In genomic region chr22:50302564-50302963, GRCh38 we compare ENCODE assay signal across 11 cellular contexts. TPM values are rescaled to one million over a fixed set of nuclear protein-coding genes. Genes with fewer than 3 reads are reported as not detected.
DNase-seq lines count a peak whose midpoint lies in the region; TF ChIP-seq lines count a peak whose summit lies in the region.
"Had no signal": no experiment of that assay in that cellular context is flagged by ENCODE, and none has a peak within 500 bp of the region (broad histone marks: within the 10 kb centered on the region; RNA-seq: fewer than 3 reads in every experiment).

No MANE protein-coding gene starts in this region.

- H3K9ac ChIP-seq in colonic mucosa (ENCODE audit: low read depth in 2 of 2, low read length in 2 of 2) (peak overlapping the region; percentile 65 to 96), mucosa of rectum (ENCODE audit: low read depth in 1 of 2, low read length in 2 of 2) (peak overlapping the region in 1 of 2 donors; percentile 60)

- peaks cover 86% of the 10 kb centered on the region for H3K79me2 ChIP-seq in PC-9 (ENCODE audit: low read depth)

- H2AFZ ChIP-seq in PC-9 = no peak overlapping the region

- H3K4me2 ChIP-seq in PC-9 = peak overlapping the region; percentile 98

- peaks cover 10% of the 10 kb centered on the region; the same call in 1 of the 2 replicates for H3K36me3 ChIP-seq in PC-9 (ENCODE audit: low read depth)
- H3K36me3 ChIP-seq in colonic mucosa = no peaks in the 10 kb centered on the region
- peaks cover 0 to 2% of the 10 kb centered on the region in 2 donors for H3K36me3 ChIP-seq in mucosa of rectum (ENCODE audit: control insufficient read depth in 2 of 2, insufficient read depth in 2 of 2, low read length in 2 of 2)
- H3K36me3 ChIP-seq in transverse colon = no peaks in the 10 kb centered on the region

- no peaks in the 10 kb centered on the region for H3K36me3 Mint-ChIP-seq in activated CD4-positive, alpha-beta T cell treated with anti-CD3 and anti-CD28 coated beads, Interleukin-2, amount 10 ng/mL, durations not matched to agents 7 days and 5 days (ENCODE audit: low read depth)

- H3K4me1 Mint-ChIP-seq in activated CD4-positive, alpha-beta T cell treated with anti-CD3 and anti-CD28 coated beads, Interleukin-2, amount 10 ng/mL, durations not matched to agents 7 days and 5 days = peaks cover 12% of the 10 kb centered on the region

- in situ Hi-C loops in transverse colon (cut with MboI; ENCODE audit: low pct_ligation_motif_present in 1 of 4, low pct_unique_long_range_greater_than_20kb in 1 of 4, low sequenced_read_pairs in 3 of 4) = no loop called here

- DNase-seq in PC-9 (no peak), colonic mucosa (no peak), transverse colon (no peak), medulla oblongata (ENCODE audit: extremely low spot score) (no peak), dermis blood vessel endothelial cell (no peak)
- no peak for DNase-seq in activated CD4-positive, alpha-beta T cell treated with anti-CD3 and anti-CD28 coated beads, Interleukin-2, amount 10 ng/mL, durations not matched to agents 7 days and 5 days
- DNase-seq: activated gamma-delta T cell treated with Interleukin-2 at 50 U/mL for 16 hours; erythroblast; stimulated activated CD4-positive, alpha-beta T cell treated with anti-CD3 and anti-CD28 coated beads, Interleukin-4, amount 100 ng/mL, for 4 hours; T1000 had no signal

- H3K9me3 Mint-ChIP-seq in activated CD4-positive, alpha-beta T cell treated with anti-CD3 and anti-CD28 coated beads, Interleukin-2, amount 10 ng/mL, durations not matched to agents 7 days and 5 days = no peaks in the 10 kb centered on the region

- intact Hi-C loops in PC-9 (cut with micrococcal nuclease; ENCODE audit: unreplicated experiment) = no loop called here
- intact Hi-C loops in colonic mucosa (cut with DNase I) = no loop called here
- intact Hi-C loops in transverse colon (cut with DNase I; ENCODE audit: low total_unique reads) = no loop called here

- H3K9me3 ChIP-seq in PC-9 (ENCODE audit: insufficient read depth, low read depth) (no peaks in the 10 kb centered on the region), colonic mucosa (no peaks in the 10 kb centered on the region), mucosa of rectum (ENCODE audit: control insufficient read depth in 2 of 2, low read length in 2 of 2) (no peaks in the 10 kb centered on the region), transverse colon (no peaks in the 10 kb centered on the region)

- peak overlapping the region; percentile 92 for H3K27ac ChIP-seq in PC-9
- H3K27ac ChIP-seq in colonic mucosa = peak overlapping the region; percentile 50
- H3K27ac ChIP-seq in mucosa of rectum (ENCODE audit: low read depth in 2 of 2, low read length in 2 of 2) = peak overlapping the region; percentile 91 to 95
- peak overlapping the region; percentile 92 to 97 (median 94) for H3K27ac ChIP-seq in transverse colon

- H3K4me3 Mint-ChIP-seq in activated CD4-positive, alpha-beta T cell treated with anti-CD3 and anti-CD28 coated beads, Interleukin-2, amount 10 ng/mL, durations not matched to agents 7 days and 5 days = no peak overlapping the region

- TF ChIP-seq POLR2A in transverse colon (IDR thresholded peaks at IDR 0.05) = no peak

- no peak for TF ChIP-seq EP300 in transverse colon (IDR thresholded peaks at IDR 0.05; ENCODE audit: low read depth)

- CTCF ChIA-PET in PC-9 (lab: Charles Lee) = interaction anchor here (1.0 kb wide), 1 partner anchor 40 kb away, joined by 5 read pairs; no protein-coding TSS in a partner anchor
- CTCF ChIA-PET in activated CD4-positive, alpha-beta T cell treated with anti-CD3 and anti-CD28 coated beads, Interleukin-2, amount 10 ng/mL, durations not matched to agents 7 days and 5 days (lab: Charles Lee) = interaction anchor here (0.6 to 1.3 kb wide), 2 partner anchors 18 to 26 kb away, joined by 3 read pairs; no protein-coding TSS in a partner anchor

- peaks cover 58% of the 10 kb centered on the region for H3K4me1 ChIP-seq in PC-9 (replicated peaks; ENCODE audit: insufficient read depth)
- peaks cover 80% of the 10 kb centered on the region for H3K4me1 ChIP-seq in colonic mucosa
- peaks cover 63 to 78% of the 10 kb centered on the region in 2 donors for H3K4me1 ChIP-seq in mucosa of rectum (ENCODE audit: control insufficient read depth in 2 of 2, insufficient read depth in 2 of 2, low read length in 2 of 2)
- H3K4me1 ChIP-seq in transverse colon = peaks cover 75 to 93% (median 85%) of the 10 kb centered on the region in 4 donors

- peaks cover 42% of the 10 kb centered on the region for H3F3A ChIP-seq in PC-9 (ENCODE audit: insufficient read depth, low read depth)

- H3K27me3 ChIP-seq in PC-9 (ENCODE audit: insufficient read depth, low read depth) = no peaks in the 10 kb centered on the region
- H3K27me3 ChIP-seq in colonic mucosa = no peaks in the 10 kb centered on the region
- no peaks in the 10 kb centered on the region for H3K27me3 ChIP-seq in mucosa of rectum (ENCODE audit: control insufficient read depth in 2 of 2, insufficient read depth in 2 of 2, low read length in 2 of 2)
- no peaks in the 10 kb centered on the region for H3K27me3 ChIP-seq in transverse colon

- peaks cover 17% of the 10 kb centered on the region for H3K27me3 Mint-ChIP-seq in activated CD4-positive, alpha-beta T cell treated with anti-CD3 and anti-CD28 coated beads, Interleukin-2, amount 10 ng/mL, durations not matched to agents 7 days and 5 days

- H3K4me3 ChIP-seq in PC-9 = no peak overlapping the region
- no peak overlapping the region for H3K4me3 ChIP-seq in colonic mucosa
- H3K4me3 ChIP-seq in mucosa of rectum (ENCODE audit: low read length in 2 of 2) = no peak overlapping the region
- H3K4me3 ChIP-seq in transverse colon = no peak overlapping the region

- BruUV-seq in PC-9 (replicated peaks; lab: Mats Ljungman, UMichigan) = no TSS peak

- H4K20me1 ChIP-seq in PC-9 (ENCODE audit: insufficient read depth) = peaks cover 63% of the 10 kb centered on the region

- TF ChIP-seq CTCF in PC-9 (conservative IDR thresholded peaks at IDR 0.05) = no peak
- no peak for TF ChIP-seq CTCF in colonic mucosa (IDR thresholded peaks at IDR 0.05)
- TF ChIP-seq CTCF in transverse colon (IDR thresholded peaks at IDR 0.05) = no peak

- WGBS in transverse colon (ENCODE audit: low coverage in 1 of 2), 2 donors = 67 to 89% methylated on average over 1 to 3 of the region's 5 CpGs

- POLR2A ChIA-PET in PC-9 (lab: Charles Lee; ENCODE audit: unreplicated experiment) = no interaction called here
- POLR2A ChIA-PET in activated CD4-positive, alpha-beta T cell treated with anti-CD3 and anti-CD28 coated beads, Interleukin-2, amount 10 ng/mL, durations not matched to agents 7 days and 5 days (lab: Charles Lee) = no interaction called here

- no peak overlapping the region for H3K27ac Mint-ChIP-seq in activated CD4-positive, alpha-beta T cell treated with anti-CD3 and anti-CD28 coated beads, Interleukin-2, amount 10 ng/mL, durations not matched to agents 7 days and 5 days

- no peaks in the 10 kb centered on the region for H3K9me2 ChIP-seq in PC-9 (ENCODE audit: insufficient read depth)

RNA-seq across cellular contexts. Expression of gene PLXNB2, which starts 4.9 kb away (rescaled TPM):
- total RNA-seq in PC-9 (2021) (250 and 260 TPM in 2 replicates), colonic mucosa (100 to 1,000 TPM; 270 to 339 TPM), transverse colon (100 to 1,000 TPM; 305 to 880 (median 460) TPM), dermis blood vessel endothelial cell (96.1 and 135 TPM in 2 replicates)
- 10 to 100 TPM; 10.7 to 11.1 TPM for total RNA-seq in activated CD4-positive, alpha-beta T cell treated with anti-CD3 and anti-CD28 coated beads, Interleukin-2, amount 10 ng/mL, durations not matched to agents 7 days and 5 days

RNA-seq across cellular contexts. Expression of gene DENND6B, which starts 24.2 kb away (rescaled TPM):
- total RNA-seq in PC-9 (2021) (12.1 and 14.3 TPM in 2 replicates), colonic mucosa (1 to 10 TPM; 2.4 to 4.0 TPM), transverse colon (10 to 100 TPM in 2 of 4 donors, 1 to 10 TPM in 2; 3.2 to 22.7 (median 8.3) TPM), dermis blood vessel endothelial cell (1.3 and 3.6 TPM in 2 replicates)
- 1 to 10 TPM; 3.1 to 3.6 TPM for total RNA-seq in activated CD4-positive, alpha-beta T cell treated with anti-CD3 and anti-CD28 coated beads, Interleukin-2, amount 10 ng/mL, durations not matched to agents 7 days and 5 days

RNA-seq across cellular contexts. Expression of gene MAPK11, which starts 32.4 kb away (rescaled TPM):
- total RNA-seq in PC-9 (2021) (5.5 and 10.0 TPM in 2 replicates), colonic mucosa (1 to 10 TPM; 1.3 to 1.9 TPM), transverse colon (1 to 10 TPM; 1.6 to 6.4 (median 2.7) TPM), dermis blood vessel endothelial cell (21.4 and 41.7 TPM in 2 replicates)
- 10 to 100 TPM; 10.7 to 12.6 TPM for total RNA-seq in activated CD4-positive, alpha-beta T cell treated with anti-CD3 and anti-CD28 coated beads, Interleukin-2, amount 10 ng/mL, durations not matched to agents 7 days and 5 days

RNA-seq across cellular contexts. Expression of gene PPP6R2, which starts 40.6 kb away (rescaled TPM):
- total RNA-seq in PC-9 (2021) = 49.2 and 51.2 TPM in 2 replicates
- 10 to 100 TPM; 34.1 to 55.9 TPM for total RNA-seq in colonic mucosa
- total RNA-seq in transverse colon = 100 to 1,000 TPM in 1 of 4 donors, 10 to 100 TPM in 3; 62.1 to 151 (median 77.8) TPM
- 10 to 100 TPM; 55.6 to 67.6 TPM for total RNA-seq in activated CD4-positive, alpha-beta T cell treated with anti-CD3 and anti-CD28 coated beads, Interleukin-2, amount 10 ng/mL, durations not matched to agents 7 days and 5 days
- 67.0 and 82.9 TPM in 2 replicates for total RNA-seq in dermis blood vessel endothelial cell

RNA-seq across cellular contexts. Expression of gene MAPK12, which starts 41.1 kb away (rescaled TPM):
- total RNA-seq in PC-9 (2021) = 48.5 and 61.1 TPM in 2 replicates
- total RNA-seq in colonic mucosa = 1 to 10 TPM; 2.0 to 2.6 TPM
- 1 to 10 TPM; 1.1 to 9.4 (median 3.3) TPM for total RNA-seq in transverse colon
- 1 to 10 TPM; 2.9 TPM for total RNA-seq in activated CD4-positive, alpha-beta T cell treated with anti-CD3 and anti-CD28 coated beads, Interleukin-2, amount 10 ng/mL, durations not matched to agents 7 days and 5 days
- total RNA-seq in dermis blood vessel endothelial cell = 73.4 and 118 TPM in 2 replicates
